Comparison of ENCODE assay signal across 2 cellular contexts in the genomic region with DNA sequence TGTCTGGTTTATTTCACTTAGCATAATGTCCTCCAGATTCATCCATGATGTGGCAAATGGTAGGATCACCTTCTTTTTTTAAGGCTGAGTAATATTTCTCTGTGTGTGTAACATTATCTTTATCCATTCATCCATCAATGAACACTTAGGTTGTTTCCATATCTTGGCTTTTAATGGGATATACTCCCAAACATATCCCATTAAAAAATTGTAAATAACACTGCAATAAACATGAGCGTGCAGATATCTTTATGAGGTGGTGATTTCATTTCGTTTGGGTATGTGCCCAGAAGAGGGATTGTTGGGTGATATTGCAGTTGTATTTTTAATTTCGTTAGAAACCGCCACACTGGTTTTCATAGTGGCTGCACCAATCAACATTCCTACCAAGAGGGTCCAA.
TF ChIP-seq lines count a peak whose summit lies in the region.

No MANE protein-coding gene starts in this region.

TF ChIP-seq in HEK293, 187 proteins besides CTCF, POLR2A, EP300 and RAD21 (continues in another document):
- TF ChIP-seq, protein P1, sequence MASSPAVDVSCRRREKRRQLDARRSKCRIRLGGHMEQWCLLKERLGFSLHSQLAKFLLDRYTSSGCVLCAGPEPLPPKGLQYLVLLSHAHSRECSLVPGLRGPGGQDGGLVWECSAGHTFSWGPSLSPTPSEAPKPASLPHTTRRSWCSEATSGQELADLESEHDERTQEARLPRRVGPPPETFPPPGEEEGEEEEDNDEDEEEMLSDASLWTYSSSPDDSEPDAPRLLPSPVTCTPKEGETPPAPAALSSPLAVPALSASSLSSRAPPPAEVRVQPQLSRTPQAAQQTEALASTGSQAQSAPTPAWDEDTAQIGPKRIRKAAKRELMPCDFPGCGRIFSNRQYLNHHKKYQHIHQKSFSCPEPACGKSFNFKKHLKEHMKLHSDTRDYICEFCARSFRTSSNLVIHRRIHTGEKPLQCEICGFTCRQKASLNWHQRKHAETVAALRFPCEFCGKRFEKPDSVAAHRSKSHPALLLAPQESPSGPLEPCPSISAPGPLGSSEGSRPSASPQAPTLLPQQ (tag by site-specific recombination; IDR thresholded peaks at IDR 0.05): 0 out of 2 replicates have a peak, but pooled peaks have one; percentile 48
- TF ChIP-seq FEZF1 (tag by site-specific recombination; IDR thresholded peaks at IDR 0.05): peak; percentile 37
- TF ChIP-seq ZFP37 (tag by site-specific recombination; IDR thresholded peaks at IDR 0.05): no peak
- peak; percentile 83 for TF ChIP-seq ZNF843 (tag by site-specific recombination; IDR thresholded peaks at IDR 0.05)
- TF ChIP-seq ZIC2 (tag by site-specific recombination; IDR thresholded peaks at IDR 0.05): no peak
- TF ChIP-seq ZNF670 (tag by site-specific recombination; IDR thresholded peaks at IDR 0.05; ENCODE audit: low read depth): no peak
- peak; percentile 83 for TF ChIP-seq MZF1 (tag by site-specific recombination; IDR thresholded peaks at IDR 0.05; ENCODE audit: borderline replicate concordance)
- TF ChIP-seq BCL11B (tag by site-specific recombination; IDR thresholded peaks at IDR 0.05; ENCODE audit: low read depth): peak; percentile 47; the same call in 1 of the 2 replicates
- no peak for TF ChIP-seq EGR2 (tag by site-specific recombination; IDR thresholded peaks at IDR 0.05; ENCODE audit: low read depth)
- TF ChIP-seq, protein P2, sequence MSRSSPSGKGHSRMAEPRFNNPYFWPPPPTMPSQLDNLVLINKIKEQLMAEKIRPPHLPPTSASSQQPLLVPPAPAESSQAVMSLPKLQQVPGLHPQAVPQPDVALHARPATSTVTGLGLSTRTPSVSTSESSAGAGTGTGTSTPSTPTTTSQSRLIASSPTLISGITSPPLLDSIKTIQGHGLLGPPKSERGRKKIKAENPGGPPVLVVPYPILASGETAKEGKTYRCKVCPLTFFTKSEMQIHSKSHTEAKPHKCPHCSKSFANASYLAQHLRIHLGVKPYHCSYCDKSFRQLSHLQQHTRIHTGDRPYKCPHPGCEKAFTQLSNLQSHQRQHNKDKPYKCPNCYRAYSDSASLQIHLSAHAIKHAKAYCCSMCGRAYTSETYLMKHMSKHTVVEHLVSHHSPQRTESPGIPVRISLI (tag by site-specific recombination; IDR thresholded peaks at IDR 0.05): no peak
- peak; percentile 46; the same call in 1 of the 2 replicates for TF ChIP-seq ZXDB (tag by site-specific recombination; IDR thresholded peaks at IDR 0.05)
- 0 out of 2 replicates have a peak, but pooled peaks have one; percentile 6 for TF ChIP-seq ZNF335 (tag by site-specific recombination; conservative IDR thresholded peaks at IDR 0.05)
- TF ChIP-seq KLF17 (tag by site-specific recombination; IDR thresholded peaks at IDR 0.05): no peak
- TF ChIP-seq ZNF580 (tag by site-specific recombination; IDR thresholded peaks at IDR 0.05): 0 out of 2 replicates have a peak, but pooled peaks have one; percentile 59
- TF ChIP-seq ZNF629 (tag by site-specific recombination; IDR thresholded peaks at IDR 0.05): 0 out of 2 replicates have a peak, but pooled peaks have one; percentile 11
- TF ChIP-seq AEBP2 (tag by site-specific recombination; IDR thresholded peaks at IDR 0.05; ENCODE audit: borderline replicate concordance): no peak
- TF ChIP-seq ZNF664 (tag by site-specific recombination; IDR thresholded peaks at IDR 0.05): 0 out of 2 replicates have a peak, but pooled peaks have one; percentile 32
- no peak for TF ChIP-seq ZNF785 (tag by site-specific recombination; IDR thresholded peaks at IDR 0.05)
- TF ChIP-seq OVOL3 (tag by site-specific recombination; IDR thresholded peaks at IDR 0.05): 0 out of 2 replicates have a peak, but pooled peaks have one; percentile 20

TF ChIP-seq in HepG2, 621 proteins besides CTCF, POLR2A, EP300 and RAD21:
- TF ChIP-seq, protein P3, sequence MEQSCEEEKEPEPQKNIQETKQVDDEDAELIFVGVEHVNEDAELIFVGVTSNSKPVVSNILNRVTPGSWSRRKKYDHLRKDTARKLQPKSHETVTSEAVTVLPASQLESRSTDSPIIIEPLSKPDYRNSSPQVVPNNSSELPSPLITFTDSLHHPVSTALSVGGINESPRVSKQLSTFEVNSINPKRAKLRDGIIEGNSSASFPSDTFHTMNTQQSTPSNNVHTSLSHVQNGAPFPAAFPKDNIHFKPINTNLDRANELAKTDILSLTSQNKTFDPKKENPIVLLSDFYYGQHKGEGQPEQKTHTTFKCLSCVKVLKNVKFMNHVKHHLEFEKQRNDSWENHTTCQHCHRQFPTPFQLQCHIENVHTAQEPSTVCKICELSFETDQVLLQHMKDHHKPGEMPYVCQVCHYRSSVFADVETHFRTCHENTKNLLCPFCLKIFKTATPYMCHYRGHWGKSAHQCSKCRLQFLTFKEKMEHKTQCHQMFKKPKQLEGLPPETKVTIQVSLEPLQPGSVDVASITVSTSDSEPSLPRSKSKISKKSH (CRISPR knock-in tag; IDR thresholded peaks at IDR 0.05; ENCODE audit: borderline replicate concordance): no peak
- TF ChIP-seq ZSCAN12 (CRISPR knock-in tag; IDR thresholded peaks at IDR 0.05) (no peak), SMC3 (IDR thresholded peaks at IDR 0.05; ENCODE audit: low read length) (no peak), ZNF230 (CRISPR knock-in tag; IDR thresholded peaks at IDR 0.05) (no peak), KAT7 (CRISPR knock-in tag; IDR thresholded peaks at IDR 0.05; ENCODE audit: borderline replicate concordance) (no peak), ARID2 (CRISPR knock-in tag; IDR thresholded peaks at IDR 0.05; ENCODE audit: borderline replicate concordance) (no peak), TBX2 (CRISPR knock-in tag; IDR thresholded peaks at IDR 0.05; ENCODE audit: borderline replicate concordance) (no peak), BHLHE40 (IDR thresholded peaks at IDR 0.05; ENCODE audit: low read length) (no peak), ZSCAN30 (CRISPR knock-in tag; IDR thresholded peaks at IDR 0.05) (no peak), ZFY (CRISPR knock-in tag; IDR thresholded peaks at IDR 0.05) (no peak), CEBPG (CRISPR knock-in tag; IDR thresholded peaks at IDR 0.05) (no peak), KDM1A (CRISPR knock-in tag; IDR thresholded peaks at IDR 0.05) (no peak)
- TF ChIP-seq, protein P4, sequence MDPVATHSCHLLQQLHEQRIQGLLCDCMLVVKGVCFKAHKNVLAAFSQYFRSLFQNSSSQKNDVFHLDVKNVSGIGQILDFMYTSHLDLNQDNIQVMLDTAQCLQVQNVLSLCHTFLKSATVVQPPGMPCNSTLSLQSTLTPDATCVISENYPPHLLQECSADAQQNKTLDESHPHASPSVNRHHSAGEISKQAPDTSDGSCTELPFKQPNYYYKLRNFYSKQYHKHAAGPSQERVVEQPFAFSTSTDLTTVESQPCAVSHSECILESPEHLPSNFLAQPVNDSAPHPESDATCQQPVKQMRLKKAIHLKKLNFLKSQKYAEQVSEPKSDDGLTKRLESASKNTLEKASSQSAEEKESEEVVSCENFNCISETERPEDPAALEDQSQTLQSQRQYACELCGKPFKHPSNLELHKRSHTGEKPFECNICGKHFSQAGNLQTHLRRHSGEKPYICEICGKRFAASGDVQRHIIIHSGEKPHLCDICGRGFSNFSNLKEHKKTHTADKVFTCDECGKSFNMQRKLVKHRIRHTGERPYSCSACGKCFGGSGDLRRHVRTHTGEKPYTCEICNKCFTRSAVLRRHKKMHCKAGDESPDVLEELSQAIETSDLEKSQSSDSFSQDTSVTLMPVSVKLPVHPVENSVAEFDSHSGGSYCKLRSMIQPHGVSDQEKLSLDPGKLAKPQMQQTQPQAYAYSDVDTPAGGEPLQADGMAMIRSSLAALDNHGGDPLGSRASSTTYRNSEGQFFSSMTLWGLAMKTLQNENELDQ (CRISPR knock-in tag; IDR thresholded peaks at IDR 0.05; ENCODE audit: borderline replicate concordance): no peak
- TF ChIP-seq, protein P5, sequence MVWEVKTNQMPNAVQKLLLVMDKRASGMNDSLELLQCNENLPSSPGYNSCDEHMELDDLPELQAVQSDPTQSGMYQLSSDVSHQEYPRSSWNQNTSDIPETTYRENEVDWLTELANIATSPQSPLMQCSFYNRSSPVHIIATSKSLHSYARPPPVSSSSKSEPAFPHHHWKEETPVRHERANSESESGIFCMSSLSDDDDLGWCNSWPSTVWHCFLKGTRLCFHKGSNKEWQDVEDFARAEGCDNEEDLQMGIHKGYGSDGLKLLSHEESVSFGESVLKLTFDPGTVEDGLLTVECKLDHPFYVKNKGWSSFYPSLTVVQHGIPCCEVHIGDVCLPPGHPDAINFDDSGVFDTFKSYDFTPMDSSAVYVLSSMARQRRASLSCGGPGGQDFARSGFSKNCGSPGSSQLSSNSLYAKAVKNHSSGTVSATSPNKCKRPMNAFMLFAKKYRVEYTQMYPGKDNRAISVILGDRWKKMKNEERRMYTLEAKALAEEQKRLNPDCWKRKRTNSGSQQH (CRISPR knock-in tag; IDR thresholded peaks at IDR 0.05; ENCODE audit: low read depth): no peak
